Comparison of ENCODE assay signal across 27 cellular contexts in genomic region chr3:97961276-97961623, GRCh38. TPM values are rescaled to one million over a fixed set of nuclear protein-coding genes. Genes with fewer than 3 reads are reported as not detected.
DNase-seq lines count a peak whose midpoint lies in the region; ATAC-seq and TF ChIP-seq lines count a peak whose summit lies in the region.
"Had no signal": no experiment of that assay in that cellular context is flagged by ENCODE, and none has a peak within 500 bp of the region (broad histone marks: within the 10 kb centered on the region; RNA-seq: fewer than 3 reads in every experiment).

No MANE protein-coding gene starts in this region.

- peaks cover 59% of the 10 kb centered on the region for H3K36me3 Mint-ChIP-seq in T-helper 1 cell treated with Interleukin-12 subunit alpha and Interleukin-12 subunit beta and Interleukin-4 antibody, amounts not matched to agents 30 μg/mL and 1 μg/mL, for 36 hours (ENCODE audit: low read depth)
- H3K36me3 Mint-ChIP-seq in mesothelial cell of epicardium: peaks cover 12% of the 10 kb centered on the region

- peak overlapping the region; percentile 21 for H3K27ac Mint-ChIP-seq in T-helper 1 cell treated with Interleukin-12 subunit alpha and Interleukin-12 subunit beta and Interleukin-4 antibody, amounts not matched to agents 30 μg/mL and 1 μg/mL, for 36 hours
- H3K27ac Mint-ChIP-seq in mesothelial cell of epicardium: peak overlapping the region; percentile 16
- H3K27ac Mint-ChIP-seq: CD8-positive, alpha-beta T cell had no signal

- TF ChIP-seq CTCF in mesothelial cell of epicardium (IDR thresholded peaks at IDR 0.05; ENCODE audit: unreplicated experiment): no peak

- no peaks in the 10 kb centered on the region for H3K27me3 Mint-ChIP-seq in T-helper 1 cell treated with Interleukin-12 subunit alpha and Interleukin-12 subunit beta and Interleukin-4 antibody, amounts not matched to agents 30 μg/mL and 1 μg/mL, for 36 hours (ENCODE audit: low read depth)
- H3K27me3 Mint-ChIP-seq in mesothelial cell of epicardium (ENCODE audit: low read depth): peaks cover 3% of the 10 kb centered on the region

- H3K4me1 Mint-ChIP-seq in T-helper 1 cell treated with Interleukin-12 subunit alpha and Interleukin-12 subunit beta and Interleukin-4 antibody, amounts not matched to agents 30 μg/mL and 1 μg/mL, for 36 hours (ENCODE audit: low read depth): peaks cover 42% of the 10 kb centered on the region
- H3K4me1 Mint-ChIP-seq in mesothelial cell of epicardium: peaks cover 14% of the 10 kb centered on the region

- H3K27ac ChIP-seq in subcutaneous abdominal adipose tissue (ENCODE audit: low read depth, low read length): peak overlapping the region; percentile 20
- H3K27ac ChIP-seq: HL-60, RWPE1 had no signal

- ATAC-seq in HG02840 (IDR thresholded peaks at IDR 0.05; ENCODE audit: low FRiP score, unreplicated experiment): no peak
- no peak for ATAC-seq in HG03457 (IDR thresholded peaks at IDR 0.05; ENCODE audit: unreplicated experiment)
- ATAC-seq: CD8-positive, alpha-beta T cell had no signal

- H3K4me1 ChIP-seq in adipocyte (ENCODE audit: control insufficient read depth, insufficient read depth, low read length) (peaks cover 39% of the 10 kb centered on the region), subcutaneous abdominal adipose tissue (ENCODE audit: control insufficient read depth in 5 of 5, insufficient read depth in 5 of 5, low read length in 5 of 5) (peaks cover 0 to 40% (median 22%) of the 10 kb centered on the region in 5 donors)

- H3K4me3 Mint-ChIP-seq in T-helper 1 cell treated with Interleukin-12 subunit alpha and Interleukin-12 subunit beta and Interleukin-4 antibody, amounts not matched to agents 30 μg/mL and 1 μg/mL, for 36 hours: no peak overlapping the region
- no peak overlapping the region for H3K4me3 Mint-ChIP-seq in mesothelial cell of epicardium
- H3K4me3 Mint-ChIP-seq: CD8-positive, alpha-beta T cell had no signal

- H3K9ac ChIP-seq in adipocyte (ENCODE audit: low read length) (no peak overlapping the region), subcutaneous abdominal adipose tissue (ENCODE audit: low read length in 5 of 5) (no peak overlapping the region)
- H3K9ac ChIP-seq: SK-N-SH had no signal

- H3K4me3 ChIP-seq in adipocyte (ENCODE audit: low read length): peak overlapping the region; percentile 57
- no peak overlapping the region for H3K4me3 ChIP-seq in subcutaneous abdominal adipose tissue (ENCODE audit: low read depth in 1 of 5, low read length in 5 of 5)

- H3K27me3 ChIP-seq in adipocyte (replicated peaks; ENCODE audit: control insufficient read depth, insufficient read depth, low read length): no peaks in the 10 kb centered on the region
- H3K27me3 ChIP-seq in subcutaneous abdominal adipose tissue (ENCODE audit: control insufficient read depth in 5 of 5, insufficient read depth in 4 of 5, low read length in 5 of 5): no peaks in the 10 kb centered on the region

- H3K36me3 ChIP-seq in adipocyte (ENCODE audit: control insufficient read depth, insufficient read depth, low read length, severe bottlenecking): peaks cover 24% of the 10 kb centered on the region
- H3K36me3 ChIP-seq in subcutaneous abdominal adipose tissue (ENCODE audit: control insufficient read depth in 5 of 5, insufficient read depth in 5 of 5, low read length in 5 of 5): peaks cover 0 to 25% (median 10%) of the 10 kb centered on the region in 5 donors

- DNase-seq in T-helper 1 cell (no peak), adipocyte (ENCODE audit: low read depth) (no peak), mesothelial cell of epicardium (ENCODE audit: low spot score in 2 of 2, unreplicated experiment in 2 of 2) (no peak), DMS79 (lab: John Stamatoyannopoulos, UW) (no peak)
- DNase-seq: 8988T; AML-193; C1 segment of cervical spinal cord; Calu3; CD8-positive, alpha-beta T cell; DMS53; EL; GF-D8; KBM-7; NCI-H1105; NCI-H146; NCI-H2029; NCI-H2227 treated with DMSO at 0.1 percent for 48 hours; NCI-H510A treated with DMSO at 0.1 percent for 48 hours; NCI-H748 treated with DMSO at 0.1 percent for 48 hours; SIG-M5; SK-N-SH had no signal

- H3K9me3 Mint-ChIP-seq in T-helper 1 cell treated with Interleukin-12 subunit alpha and Interleukin-12 subunit beta and Interleukin-4 antibody, amounts not matched to agents 30 μg/mL and 1 μg/mL, for 36 hours: no peaks in the 10 kb centered on the region
- H3K9me3 Mint-ChIP-seq in mesothelial cell of epicardium: no peaks in the 10 kb centered on the region
- H3K9me3 Mint-ChIP-seq: CD8-positive, alpha-beta T cell had no signal

- H3K9me3 ChIP-seq in adipocyte (ENCODE audit: control insufficient read depth, low read length): no peaks in the 10 kb centered on the region
- no peaks in the 10 kb centered on the region for H3K9me3 ChIP-seq in subcutaneous abdominal adipose tissue (ENCODE audit: control insufficient read depth in 5 of 5, low read length in 5 of 5)
- H3K9me3 ChIP-seq: SK-N-SH had no signal

RNA-seq across cellular contexts. Expression of gene RIOX2, which starts 11.0 kb away (rescaled TPM):
- 17.3 to 20.5 TPM (median 20.0 TPM) in 3 replicates for total RNA-seq in mesothelial cell of epicardium
